Comparison of ENCODE assay signal across 1 cellular context in the genomic region with DNA sequence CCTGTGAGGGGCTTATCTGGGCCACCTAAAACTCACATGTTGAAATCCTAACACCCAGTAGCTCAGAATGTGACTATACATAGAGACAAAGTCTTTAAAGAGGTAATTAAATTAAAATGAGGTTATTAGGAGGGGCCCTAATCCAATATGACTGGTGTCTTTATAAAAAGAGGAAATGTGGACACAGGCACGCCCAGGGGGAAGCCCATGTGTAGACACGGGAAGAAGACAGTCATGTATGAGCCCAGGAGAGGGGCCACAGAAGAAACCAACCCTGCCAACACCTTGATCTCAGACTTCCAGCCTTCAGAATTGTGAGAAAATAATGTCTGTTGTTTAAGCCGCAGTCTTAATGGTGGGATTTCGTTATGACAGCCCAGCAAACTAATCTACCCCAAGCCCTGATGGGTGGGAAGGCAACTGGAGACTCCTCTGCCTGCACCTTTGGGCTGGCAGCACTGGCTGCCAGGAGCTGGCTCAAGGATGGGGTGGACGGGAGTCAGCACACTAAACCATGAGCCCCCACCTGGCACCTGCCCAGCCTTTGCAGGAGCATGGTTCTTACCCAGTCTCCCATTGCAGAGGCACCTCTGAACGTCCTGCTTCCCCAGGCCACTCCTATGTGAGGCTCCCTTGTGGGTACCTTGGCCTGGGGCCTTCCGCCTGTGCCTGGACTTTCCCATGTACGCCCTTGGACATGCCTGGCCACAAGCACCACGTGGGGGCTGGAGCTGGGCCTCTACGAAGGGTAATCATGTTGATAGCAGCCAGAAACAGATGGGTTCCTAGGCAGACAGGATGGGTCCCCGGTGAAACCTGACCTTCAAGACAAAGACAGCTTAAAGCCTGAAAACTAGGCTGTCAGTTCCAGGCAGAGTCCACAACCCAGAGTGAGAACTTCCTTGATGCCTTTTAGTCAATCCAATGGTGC.
TF ChIP-seq lines count a peak whose summit lies in the region.

No MANE protein-coding gene starts in this region.

TF ChIP-seq in IMR-90, 13 proteins besides CTCF, POLR2A, EP300 and RAD21:
- no peak for TF ChIP-seq CEBPB (IDR thresholded peaks at IDR 0.05; ENCODE audit: low read depth, low read length)
- no peak for TF ChIP-seq RCOR1 (IDR thresholded peaks at IDR 0.05; ENCODE audit: insufficient replicate concordance, low read length)
- TF ChIP-seq USF2 (IDR thresholded peaks at IDR 0.05; ENCODE audit: low read depth, low read length): no peak
- TF ChIP-seq RFX5 (IDR thresholded peaks at IDR 0.05; ENCODE audit: low read depth, low read length): no peak
- TF ChIP-seq MAFK (IDR thresholded peaks at IDR 0.05; ENCODE audit: low read depth, low read length): no peak
- no peak for TF ChIP-seq FOS (IDR thresholded peaks at IDR 0.05; ENCODE audit: low read depth, low read length)
- no peak for TF ChIP-seq BHLHE40 (IDR thresholded peaks at IDR 0.05; ENCODE audit: low read depth, low read length)
- no peak for TF ChIP-seq MAZ (IDR thresholded peaks at IDR 0.05; ENCODE audit: borderline replicate concordance, low read depth, low read length)
- TF ChIP-seq NFE2L2 (IDR thresholded peaks at IDR 0.05; ENCODE audit: low read depth, low read length): no peak
- TF ChIP-seq, protein P1, sequence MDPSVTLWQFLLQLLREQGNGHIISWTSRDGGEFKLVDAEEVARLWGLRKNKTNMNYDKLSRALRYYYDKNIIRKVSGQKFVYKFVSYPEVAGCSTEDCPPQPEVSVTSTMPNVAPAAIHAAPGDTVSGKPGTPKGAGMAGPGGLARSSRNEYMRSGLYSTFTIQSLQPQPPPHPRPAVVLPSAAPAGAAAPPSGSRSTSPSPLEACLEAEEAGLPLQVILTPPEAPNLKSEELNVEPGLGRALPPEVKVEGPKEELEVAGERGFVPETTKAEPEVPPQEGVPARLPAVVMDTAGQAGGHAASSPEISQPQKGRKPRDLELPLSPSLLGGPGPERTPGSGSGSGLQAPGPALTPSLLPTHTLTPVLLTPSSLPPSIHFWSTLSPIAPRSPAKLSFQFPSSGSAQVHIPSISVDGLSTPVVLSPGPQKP (IDR thresholded peaks at IDR 0.05; ENCODE audit: borderline replicate concordance, low read depth, low read length): no peak
- TF ChIP-seq SMC3 (IDR thresholded peaks at IDR 0.05; ENCODE audit: low read depth, low read length): no peak
- no peak for TF ChIP-seq CHD1 (IDR thresholded peaks at IDR 0.05; ENCODE audit: low read depth, low read length)
- TF ChIP-seq MXI1 (IDR thresholded peaks at IDR 0.05; ENCODE audit: borderline replicate concordance, low read depth, low read length): no peak
